In the genomic region with DNA sequence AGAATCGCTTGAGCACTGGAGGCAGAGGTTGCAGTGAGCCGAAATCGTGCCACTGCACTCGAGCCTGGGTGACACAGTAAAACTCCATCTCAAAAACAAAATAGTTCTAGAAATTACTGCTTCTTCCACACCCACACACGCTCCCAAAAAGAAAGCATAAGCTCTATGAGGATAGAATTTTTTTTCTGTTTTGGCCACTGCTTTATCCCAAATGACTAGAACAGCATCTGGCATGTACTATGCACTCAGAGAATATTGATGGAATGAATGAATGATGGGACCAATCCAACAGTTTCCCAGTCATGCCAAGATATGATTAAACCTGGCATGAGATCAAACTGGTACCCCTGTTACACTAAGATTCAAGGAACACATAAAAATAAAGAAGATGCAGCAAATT, we compare ENCODE assay signal across 24 cellular contexts.
"Had no signal": no experiment of that assay in that cellular context is flagged by ENCODE, and none has a peak within 500 bp of the region (broad histone marks: within the 10 kb centered on the region; RNA-seq: fewer than 3 reads in every experiment).

No MANE protein-coding gene starts in this region.

- H3K27me3 ChIP-seq: adrenal gland, brain microvascular endothelial cell, heart right ventricle, sigmoid colon, vagina had no signal

- H3K36me3 ChIP-seq: adrenal gland, brain microvascular endothelial cell, heart right ventricle, sigmoid colon, vagina had no signal

- H3K4me3 ChIP-seq: adrenal gland, heart right ventricle, lung, mucosa of descending colon, sigmoid colon, vagina had no signal

- H3K27ac ChIP-seq: adrenal gland, sigmoid colon, vagina had no signal

- H3K4me1 ChIP-seq: adrenal gland, sigmoid colon, vagina had no signal

- H3K9me3 ChIP-seq: adrenal gland, heart right ventricle, mucosa of descending colon, sigmoid colon, vagina had no signal

- DNase-seq: activated CD4-positive, alpha-beta T cell treated with anti-CD3 and anti-CD28 coated beads for 36 hours; activated CD4-positive, CD25-positive, alpha-beta regulatory T cell; activated effector memory CD4-positive, alpha-beta T cell treated with Interleukin-2 at 50 U/mL for 16 hours; activated naive CD4-positive, alpha-beta T cell treated with anti-CD3 and anti-CD28 coated beads for 36 hours; activated naive CD8-positive, alpha-beta T cell treated with anti-CD3 and anti-CD28 coated beads for 36 hours; activated T-cell treated with anti-CD3 and anti-CD28 coated beads for 4 hours; adrenal gland; aorta; central memory CD4-positive, alpha-beta T cell; foreskin melanocyte; heart right ventricle; mucosa of descending colon; sigmoid colon; small intestine; stimulated activated CD4-positive, alpha-beta T cell treated with anti-CD3 and anti-CD28 coated beads, Interleukin-1b, Interleukin-23, amount 100 ng/mL, for 48 hours; stimulated activated CD4-positive, alpha-beta T cell treated with anti-CD3 and anti-CD28 coated beads, Interleukin-4, amount 100 ng/mL, for 4 hours; stimulated activated CD8-positive, alpha-beta memory T cell treated with anti-CD3 and anti-CD28 coated beads, Interleukin-4, amount 100 ng/mL, for 48 hours; stimulated activated naive CD8-positive, alpha-beta T cell treated with anti-CD3 and anti-CD28 coated beads, Interleukin-15, amount 100 ng/mL, for 72 hours; substantia nigra had no signal

- ATAC-seq: activated CD4-positive, alpha-beta T cell treated with anti-CD3 and anti-CD28 coated beads for 36 hours; left lobe of liver; stimulated activated memory B cell treated with anti-CD40 and anti-IgM and Interleukin-4, amounts not matched to agents 10 μg/mL and 1 μg/mL and 100 μg/mL, for 72 hours; stimulated activated naive CD8-positive, alpha-beta T cell treated with anti-CD3 and anti-CD28 coated beads, Interleukin-15, amount 100 ng/mL, for 72 hours had no signal
